Comparison of ENCODE assay signal across 8 cellular contexts in genomic region chr15:58988011-58988785, GRCh38. TPM values are rescaled to one million over a fixed set of nuclear protein-coding genes. Genes with fewer than 3 reads are reported as not detected.
DNase-seq lines count a peak whose midpoint lies in the region; ATAC-seq and TF ChIP-seq lines count a peak whose summit lies in the region.

No MANE protein-coding gene starts in this region.

- H3K9me3 Mint-ChIP-seq in activated CD8-positive, alpha-beta T cell treated with anti-CD3 and anti-CD28 coated beads for 36 hours = no peaks in the 10 kb centered on the region
- no peaks in the 10 kb centered on the region for H3K9me3 Mint-ChIP-seq in effector memory CD8-positive, alpha-beta T cell
- H3K9me3 Mint-ChIP-seq in memory B cell = no peaks in the 10 kb centered on the region

- H3K36me3 Mint-ChIP-seq in activated CD8-positive, alpha-beta T cell treated with anti-CD3 and anti-CD28 coated beads for 36 hours (ENCODE audit: low read depth) = peaks cover 23% of the 10 kb centered on the region
- H3K36me3 Mint-ChIP-seq in effector memory CD8-positive, alpha-beta T cell (ENCODE audit: insufficient read depth) = peaks cover 33% of the 10 kb centered on the region
- H3K36me3 Mint-ChIP-seq in memory B cell = peaks cover 8% of the 10 kb centered on the region

- DNase-seq in A172 (ENCODE audit: low spot score) (peak; percentile 21), NCI-H510A treated with DMSO at 0.1 percent for 48 hours (lab: John Stamatoyannopoulos, UW) (peak; percentile 44), memory B cell (ENCODE audit: low spot score in 2 of 2) (peak; percentile 37 to 44)
- DNase-seq in activated CD8-positive, alpha-beta T cell treated with anti-CD3 and anti-CD28 coated beads for 36 hours = peak; percentile 69
- DNase-seq in effector memory CD8-positive, alpha-beta T cell = peak in 2 of 3 experiments; percentile 16 to 33
- peak; percentile 47 for DNase-seq in stimulated activated CD8-positive, alpha-beta memory T cell treated with anti-CD3 and anti-CD28 coated beads, Interleukin-12 subunit alpha, Interleukin-12 subunit beta, amount 100 ng/mL, for 4 hours (ENCODE audit: low read depth)

- H3K27ac Mint-ChIP-seq in activated CD8-positive, alpha-beta T cell treated with anti-CD3 and anti-CD28 coated beads for 36 hours = peak overlapping the region; percentile 89
- H3K27ac Mint-ChIP-seq in effector memory CD8-positive, alpha-beta T cell = peak overlapping the region; percentile 95 to 96
- peak overlapping the region; percentile 90 for H3K27ac Mint-ChIP-seq in memory B cell

- peak overlapping the region; percentile 93 for H3K4me3 Mint-ChIP-seq in activated CD8-positive, alpha-beta T cell treated with anti-CD3 and anti-CD28 coated beads for 36 hours
- peak overlapping the region; percentile 85 to 96 for H3K4me3 Mint-ChIP-seq in effector memory CD8-positive, alpha-beta T cell
- peak overlapping the region; percentile 93 for H3K4me3 Mint-ChIP-seq in memory B cell

- ATAC-seq in GM18508 (IDR thresholded peaks at IDR 0.05; ENCODE audit: insufficient read depth, unreplicated experiment) (peak; percentile 22), HG03039 (IDR thresholded peaks at IDR 0.05; ENCODE audit: unreplicated experiment) (peak; percentile 43), memory B cell (ENCODE audit: low read depth) (peak; percentile 56)
- peak; percentile 58 for ATAC-seq in activated CD8-positive, alpha-beta T cell treated with anti-CD3 and anti-CD28 coated beads for 36 hours
- peak; percentile 28 for ATAC-seq in effector memory CD8-positive, alpha-beta T cell (replicated peaks)

- CTCF ChIA-PET in activated CD8-positive, alpha-beta T cell treated with anti-CD3 and anti-CD28 coated beads for 36 hours (lab: Charles Lee) = interaction anchor here (0.8 to 1.2 kb wide), 3 partner anchors 15 to 484 kb away, joined by 3 to 4 read pairs (median 3); no protein-coding TSS in a partner anchor

- TF ChIP-seq CTCF in activated CD8-positive, alpha-beta T cell treated with anti-CD3 and anti-CD28 coated beads for 36 hours (IDR thresholded peaks at IDR 0.05) = no peak

- intact Hi-C loops in activated CD8-positive, alpha-beta T cell treated with anti-CD3 and anti-CD28 coated beads for 36 hours (cut with micrococcal nuclease) = loop anchor here (10.0 kb wide), 1 partner anchor 67 kb away; no protein-coding TSS in a partner anchor

- no peaks in the 10 kb centered on the region for H3K27me3 Mint-ChIP-seq in activated CD8-positive, alpha-beta T cell treated with anti-CD3 and anti-CD28 coated beads for 36 hours
- no peaks in the 10 kb centered on the region for H3K27me3 Mint-ChIP-seq in effector memory CD8-positive, alpha-beta T cell
- H3K27me3 Mint-ChIP-seq in memory B cell = no peaks in the 10 kb centered on the region

- H3K4me1 Mint-ChIP-seq in activated CD8-positive, alpha-beta T cell treated with anti-CD3 and anti-CD28 coated beads for 36 hours (ENCODE audit: low read depth) = peaks cover 36% of the 10 kb centered on the region
- H3K4me1 Mint-ChIP-seq in effector memory CD8-positive, alpha-beta T cell (ENCODE audit: low read depth in 2 of 2) = peaks cover 26 to 42% of the 10 kb centered on the region in 2 donors
- peaks cover 22% of the 10 kb centered on the region for H3K4me1 Mint-ChIP-seq in memory B cell

- POLR2A ChIA-PET in activated CD8-positive, alpha-beta T cell treated with anti-CD3 and anti-CD28 coated beads for 36 hours (lab: Charles Lee) = interaction anchor here (1.4 kb wide), 1 partner anchor 10 kb away, joined by 3 read pairs; no protein-coding TSS in a partner anchor

RNA-seq across cellular contexts. Expression of gene RNF111, which starts 0.7 kb away (rescaled TPM):
- 13.5 and 18.4 TPM in 2 replicates for total RNA-seq in A172 (2014; rRNA removed; shearing (Covaris generic))
- 10 to 100 TPM; 28.5 to 30.5 TPM for total RNA-seq in activated CD8-positive, alpha-beta T cell treated with anti-CD3 and anti-CD28 coated beads for 36 hours

RNA-seq across cellular contexts. Expression of gene SLTM, which starts 54.7 kb away (rescaled TPM):
- 73.8 and 74.0 TPM in 2 replicates for total RNA-seq in A172 (2014; rRNA removed; shearing (Covaris generic))
- total RNA-seq in activated CD8-positive, alpha-beta T cell treated with anti-CD3 and anti-CD28 coated beads for 36 hours = 10 to 100 TPM; 79.8 to 89.9 TPM

Comparison
In these comparisons a context has a peak if more than half of its experiments do, and no peak if none do; other contexts are left out.
1. Peak in every context shown above with its lines: DNase-seq and ATAC-seq.